In the genomic region with DNA sequence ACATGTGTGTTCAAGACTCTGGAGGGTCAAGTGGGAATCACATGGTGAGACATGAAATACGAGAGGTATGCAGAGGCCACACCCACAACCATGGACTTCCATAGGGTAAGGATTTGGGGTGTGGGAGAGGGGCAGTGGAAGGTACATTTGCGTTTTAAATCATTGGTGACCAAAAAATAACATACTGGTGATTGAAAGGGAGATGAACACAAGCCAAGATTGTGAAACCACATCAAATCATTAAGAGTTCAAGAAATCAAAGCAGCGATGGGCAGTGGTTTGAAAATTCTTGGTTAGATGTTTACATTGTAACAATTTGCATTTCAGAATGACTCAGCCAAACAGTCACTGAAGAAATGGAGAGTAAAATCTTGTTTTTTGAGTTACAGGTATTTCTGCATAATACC, we compare ENCODE assay signal across 14 cellular contexts. TPM values are rescaled to one million over a fixed set of nuclear protein-coding genes. Genes with fewer than 3 reads are reported as not detected.
DNase-seq lines count a peak whose midpoint lies in the region; ATAC-seq, FAIRE-seq and TF ChIP-seq lines count a peak whose summit lies in the region.
"Had no signal": no experiment of that assay in that cellular context is flagged by ENCODE, and none has a peak within 500 bp of the region (broad histone marks: within the 10 kb centered on the region; RNA-seq: fewer than 3 reads in every experiment).

No MANE protein-coding gene starts in this region.

- intact Hi-C loops in vagina (cut with DNase I) = no loop called here

- H3K36me3 ChIP-seq in fibroblast of lung (ENCODE audit: control insufficient read depth, insufficient read depth, low read length) = no peaks in the 10 kb centered on the region
- H3K36me3 ChIP-seq in vagina = no peaks in the 10 kb centered on the region

- TF ChIP-seq POLR2A in A549 (IDR thresholded peaks at IDR 0.05; ENCODE audit: low read length) = no peak
- no peak for TF ChIP-seq POLR2A in vagina (IDR thresholded peaks at IDR 0.05)

- DNase-seq in A549 (ENCODE audit: low read depth in 1 of 2, low spot score in 1 of 2) = peak in 1 of 2 experiments; percentile 39
- peak; percentile 37 for DNase-seq in EH (ENCODE audit: low read depth)
- peak; percentile 12 for DNase-seq in SK-N-DZ (ENCODE audit: low spot score)
- peak; percentile 44 to 62 for DNase-seq in fibroblast of lung (ENCODE audit: low read depth in 2 of 2)
- DNase-seq in vagina (ENCODE audit: extremely low spot score in 2 of 2) = no peak
- no peak for DNase-seq in AG08395 (ENCODE audit: low spot score)
- DNase-seq in NCI-H2107 treated with DMSO at 0.1 percent for 48 hours (lab: John Stamatoyannopoulos, UW; ENCODE audit: unreplicated experiment) = no peak
- DNase-seq: activated naive CD4-positive, alpha-beta T cell treated with Interleukin-2 at 50 U/mL for 16 hours; cortex of kidney; Kasumi-1; NCI-H2081; stimulated activated CD4-positive, alpha-beta T cell treated with anti-CD3 and anti-CD28 coated beads, Interleukin-4, amount 100 ng/mL, for 24 hours; SW 1271 had no signal

- peak overlapping the region; percentile 1 to 59; a peak in 2 of 6 replicates for H3K27ac ChIP-seq in A549
- no peak overlapping the region for H3K27ac ChIP-seq in fibroblast of lung (ENCODE audit: insufficient read depth, low read length)
- H3K27ac ChIP-seq in vagina = no peak overlapping the region

- no peak for FAIRE-seq in A549 (lab: Jason Lieb, UNC)

- CTCF ChIA-PET in A549 (lab: Yijun Ruan, JAX) = no interaction called here

- H3K9ac ChIP-seq in fibroblast of lung (ENCODE audit: insufficient read depth, low read length) = no peak overlapping the region

- POLR2A ChIA-PET in A549 (lab: Yijun Ruan, JAX) = no interaction called here

- H3K79me2 ChIP-seq in fibroblast of lung (ENCODE audit: control insufficient read depth, insufficient read depth, low read length) = no peaks in the 10 kb centered on the region

- WGBS in A549 (ENCODE audit: missing lambda C conversion rate) = 36% methylated on average over 3 of the region's 3 CpGs

- H3K4me2 ChIP-seq in A549 (peak overlapping the region; percentile 34), fibroblast of lung (ENCODE audit: extremely low read depth, insufficient read depth, low read length) (no peak overlapping the region)

- H3K27me3 ChIP-seq in fibroblast of lung (ENCODE audit: control insufficient read depth, insufficient read depth, low read length) = no peaks in the 10 kb centered on the region
- H3K27me3 ChIP-seq in vagina = no peaks in the 10 kb centered on the region

- no peak overlapping the region for H3K4me3 ChIP-seq in A549
- H3K4me3 ChIP-seq in fibroblast of lung (replicated peaks in 1 of 4; ENCODE audit: control extremely low read depth in 1 of 4, insufficient read depth in 1 of 4, low read depth in 3 of 4, low read length in 4 of 4) = no peak overlapping the region
- no peak overlapping the region for H3K4me3 ChIP-seq in vagina

- H3K4me1 ChIP-seq in A549 = peaks cover 22% of the 10 kb centered on the region
- H3K4me1 ChIP-seq in fibroblast of lung (ENCODE audit: control insufficient read depth, extremely low read depth, insufficient read depth, low read length) = no peaks in the 10 kb centered on the region
- peaks cover 14% of the 10 kb centered on the region for H3K4me1 ChIP-seq in vagina

- ATAC-seq in A549 (no peak), GM19455 (IDR thresholded peaks at IDR 0.05; ENCODE audit: unreplicated experiment) (no peak)

- no peak overlapping the region for H2AFZ ChIP-seq in fibroblast of lung (ENCODE audit: low read length)

- no peak for TF ChIP-seq CTCF in A549 (IDR thresholded peaks at IDR 0.05)
- no peak for TF ChIP-seq CTCF in fibroblast of lung (conservative IDR thresholded peaks at IDR 0.05 in 1 of 2, IDR thresholded peaks at IDR 0.05 in 1 of 2; ENCODE audit: low read depth in 1 of 2, low read length in 2 of 2)
- no peak for TF ChIP-seq CTCF in vagina (IDR thresholded peaks at IDR 0.05)

- H3K9me3 ChIP-seq in A549 (no peaks in the 10 kb centered on the region), fibroblast of lung (ENCODE audit: control insufficient read depth, insufficient read depth, low read depth, low read length) (no peaks in the 10 kb centered on the region), vagina (no peaks in the 10 kb centered on the region)

- H4K20me1 ChIP-seq in fibroblast of lung (ENCODE audit: control insufficient read depth, extremely low read depth, insufficient read depth, low read length) = no peaks in the 10 kb centered on the region

- no peak for TF ChIP-seq RAD21 in A549 (conservative IDR thresholded peaks at IDR 0.05 in 1 of 2, IDR thresholded peaks at IDR 0.05 in 1 of 2)

- no peak for TF ChIP-seq EP300 in A549 (IDR thresholded peaks at IDR 0.05)

TF ChIP-seq in A549, 52 proteins besides CTCF, POLR2A, EP300 and RAD21:
- TF ChIP-seq FOSL2 (IDR thresholded peaks at IDR 0.05) = no peak
- peak; percentile 13; the same call in 1 of the 2 replicates for TF ChIP-seq FOSL2 (CRISPR knock-in tag; IDR thresholded peaks at IDR 0.05)
- no peak for TF ChIP-seq NR3C1 (IDR thresholded peaks at IDR 0.05)
- no peak for TF ChIP-seq MAFK (IDR thresholded peaks at IDR 0.05; ENCODE audit: partially characterized antibody)
- TF ChIP-seq NFE2L2 (conservative IDR thresholded peaks at IDR 0.05; ENCODE audit: low read length) = peak; percentile 51
- no peak for TF ChIP-seq TFCP2L1 (CRISPR knock-in tag; IDR thresholded peaks at IDR 0.05)
- TF ChIP-seq BHLHE40 (IDR thresholded peaks at IDR 0.05; ENCODE audit: low read depth, low read length) = no peak
- no peak for TF ChIP-seq CBX2 (IDR thresholded peaks at IDR 0.05; ENCODE audit: borderline replicate concordance, low read depth)
- no peak for TF ChIP-seq POLR2AphosphoS2 (conservative IDR thresholded peaks at IDR 0.05; ENCODE audit: low read length)
- TF ChIP-seq, protein P1, sequence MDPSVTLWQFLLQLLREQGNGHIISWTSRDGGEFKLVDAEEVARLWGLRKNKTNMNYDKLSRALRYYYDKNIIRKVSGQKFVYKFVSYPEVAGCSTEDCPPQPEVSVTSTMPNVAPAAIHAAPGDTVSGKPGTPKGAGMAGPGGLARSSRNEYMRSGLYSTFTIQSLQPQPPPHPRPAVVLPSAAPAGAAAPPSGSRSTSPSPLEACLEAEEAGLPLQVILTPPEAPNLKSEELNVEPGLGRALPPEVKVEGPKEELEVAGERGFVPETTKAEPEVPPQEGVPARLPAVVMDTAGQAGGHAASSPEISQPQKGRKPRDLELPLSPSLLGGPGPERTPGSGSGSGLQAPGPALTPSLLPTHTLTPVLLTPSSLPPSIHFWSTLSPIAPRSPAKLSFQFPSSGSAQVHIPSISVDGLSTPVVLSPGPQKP (IDR thresholded peaks at IDR 0.05; ENCODE audit: low read depth, low read length) = no peak
- TF ChIP-seq RFX5 (IDR thresholded peaks at IDR 0.05) = no peak
- TF ChIP-seq ESRRA (IDR thresholded peaks at IDR 0.05; ENCODE audit: borderline replicate concordance, low read length) = no peak
- TF ChIP-seq, protein P2, sequence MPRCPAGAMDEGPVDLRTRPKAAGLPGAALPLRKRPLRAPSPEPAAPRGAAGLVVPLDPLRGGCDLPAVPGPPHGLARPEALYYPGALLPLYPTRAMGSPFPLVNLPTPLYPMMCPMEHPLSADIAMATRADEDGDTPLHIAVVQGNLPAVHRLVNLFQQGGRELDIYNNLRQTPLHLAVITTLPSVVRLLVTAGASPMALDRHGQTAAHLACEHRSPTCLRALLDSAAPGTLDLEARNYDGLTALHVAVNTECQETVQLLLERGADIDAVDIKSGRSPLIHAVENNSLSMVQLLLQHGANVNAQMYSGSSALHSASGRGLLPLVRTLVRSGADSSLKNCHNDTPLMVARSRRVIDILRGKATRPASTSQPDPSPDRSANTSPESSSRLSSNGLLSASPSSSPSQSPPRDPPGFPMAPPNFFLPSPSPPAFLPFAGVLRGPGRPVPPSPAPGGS (IDR thresholded peaks at IDR 0.05) = no peak
- TF ChIP-seq, protein P3, sequence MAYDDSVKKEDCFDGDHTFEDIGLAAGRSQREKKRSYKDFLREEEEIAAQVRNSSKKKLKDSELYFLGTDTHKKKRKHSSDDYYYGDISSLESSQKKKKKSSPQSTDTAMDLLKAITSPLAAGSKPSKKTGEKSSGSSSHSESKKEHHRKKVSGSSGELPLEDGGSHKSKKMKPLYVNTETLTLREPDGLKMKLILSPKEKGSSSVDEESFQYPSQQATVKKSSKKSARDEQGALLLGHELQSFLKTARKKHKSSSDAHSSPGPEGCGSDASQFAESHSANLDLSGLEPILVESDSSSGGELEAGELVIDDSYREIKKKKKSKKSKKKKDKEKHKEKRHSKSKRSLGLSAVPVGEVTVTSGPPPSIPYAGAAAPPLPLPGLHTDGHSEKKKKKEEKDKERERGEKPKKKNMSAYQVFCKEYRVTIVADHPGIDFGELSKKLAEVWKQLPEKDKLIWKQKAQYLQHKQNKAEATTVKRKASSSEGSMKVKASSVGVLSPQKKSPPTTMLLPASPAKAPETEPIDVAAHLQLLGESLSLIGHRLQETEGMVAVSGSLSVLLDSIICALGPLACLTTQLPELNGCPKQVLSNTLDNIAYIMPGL (CRISPR knock-in tag; IDR thresholded peaks at IDR 0.05; ENCODE audit: borderline replicate concordance) = no peak

RNA-seq across cellular contexts. Expression of a gene that starts 1.9 kb away (rescaled TPM):
- 22.1 and 26.8 TPM in 2 replicates for polyA plus RNA-seq in A549 (2011; rRNA removed)
- 16.1 and 17.8 TPM in 2 replicates for polyA plus RNA-seq in A549 (2012; cell fraction: cytosol; rRNA removed)
- 13.2 and 17.2 TPM in 2 replicates for polyA plus RNA-seq in A549 (2012; cell fraction: nucleus; rRNA removed)
- 14.8 to 17.7 TPM (median 15.2 TPM) in 3 replicates for polyA plus RNA-seq in A549 (2017; fragmentation: RNase III; extraction: RNeasy Plus Mini Kit Qiagen cat#74134 plus additional on column Dnase treatment)
- 12.4 and 14.1 TPM in 2 replicates for polyA minus RNA-seq in A549 (2011; rRNA and poly(A)+ RNA removed)
- polyA plus RNA-seq in SK-N-DZ (2014; cell fraction: cytosol; rRNA removed) = 7.0 and 8.4 TPM in 2 replicates
- 5.5 and 7.7 TPM in 2 replicates for polyA plus RNA-seq in SK-N-DZ (2014; cell fraction: nucleus; rRNA removed)
- total RNA-seq in fibroblast of lung = 5.6 and 14.0 TPM in 2 replicates
- 6.5 and 7.3 TPM in 2 replicates for polyA plus RNA-seq in fibroblast of lung
- 6.8 and 8.0 TPM in 2 replicates for polyA plus RNA-seq in fibroblast of lung (2012)
- polyA minus RNA-seq in fibroblast of lung (ENCODE audit: low replicate concordance) = 4.7 and 8.8 TPM in 2 replicates
- total RNA-seq in vagina = 0.74 TPM

Comparison
In these comparisons a context has a peak if more than half of its experiments do, and no peak if none do; other contexts are left out.
1. DNase-seq: peak in EH (single experiment), SK-N-DZ (single experiment) and fibroblast of lung (2 of 2); none in vagina (0 of 2), AG08395 (single experiment) and NCI-H2107 treated with DMSO at 0.1 percent for 48 hours (single experiment).
2. H3K27ac ChIP-seq: peak in A549 (2 of 2); none in fibroblast of lung (single experiment) and vagina (single experiment).